In the genomic region with DNA sequence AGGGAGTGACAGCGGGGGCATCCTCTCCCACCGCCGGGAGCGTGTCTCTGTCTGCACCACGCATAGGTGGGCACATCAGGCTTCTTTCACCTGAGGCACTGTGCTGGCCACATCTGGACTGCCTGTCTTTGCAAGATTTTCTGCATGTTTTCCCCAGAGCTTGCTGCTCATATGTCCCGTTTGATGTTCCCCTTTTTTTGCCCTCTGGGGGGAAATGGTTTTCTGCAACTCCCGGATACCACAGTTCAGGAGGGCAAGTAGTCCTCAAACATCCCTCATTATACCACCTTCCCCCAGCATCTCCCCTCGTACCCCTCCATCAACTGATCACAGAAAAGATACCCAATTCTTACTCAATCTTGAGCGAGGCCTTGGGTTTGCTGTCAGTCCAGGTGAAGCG, we compare ENCODE assay signal across 27 cellular contexts.
"Had no signal": no experiment of that assay in that cellular context is flagged by ENCODE, and none has a peak within 500 bp of the region (broad histone marks: within the 10 kb centered on the region; RNA-seq: fewer than 3 reads in every experiment).

No MANE protein-coding gene starts in this region.

- H3K36me3 Mint-ChIP-seq: memory B cell; mesothelial cell of epicardium; natural killer cell treated with Interleukin-12 subunit alpha and Interleukin-12 subunit beta and Interleukin-15 and Interleukin-18, amount 100 ng/mL, for 72 hours had no signal

- H3K27me3 ChIP-seq: dorsolateral prefrontal cortex, gastrocnemius medialis, right lobe of liver, transverse colon, uterus had no signal

- H3K4me3 Mint-ChIP-seq: memory B cell; mesothelial cell of epicardium; naive B cell; natural killer cell treated with Interleukin-12 subunit alpha and Interleukin-12 subunit beta and Interleukin-15 and Interleukin-18, amount 100 ng/mL, for 72 hours; neural crest cell; stimulated activated naive B cell treated with anti-CD40 and anti-IgM and Interleukin-4, amounts not matched to agents 10 μg/mL and 1 μg/mL and 100 μg/mL, for 72 hours; stimulated activated naive CD8-positive, alpha-beta T cell treated with anti-CD3 and anti-CD28 coated beads, Interleukin-15, Interleukin-2, amounts not matched to agents 100 ng/mL and 50 ng/mL, for 24 hours had no signal

- H3K36me3 ChIP-seq: gastrocnemius medialis, right lobe of liver, thoracic aorta, transverse colon, upper lobe of right lung, uterus had no signal

- H3K9ac ChIP-seq: parathyroid adenoma had no signal

- H3K4me1 ChIP-seq: gastrocnemius medialis, lower lobe of right lung, parathyroid adenoma, right lobe of liver, transverse colon, upper lobe of right lung, uterus had no signal

- ATAC-seq: esophagus mucosa; gastrocnemius medialis; left ventricle myocardium superior; lower lobe of right lung; mucosa of descending colon; natural killer cell treated with Interleukin-12 subunit alpha and Interleukin-12 subunit beta and Interleukin-15 and Interleukin-18, amount 100 ng/mL, for 72 hours; right lobe of liver; stimulated activated naive B cell treated with anti-CD40 and anti-IgM and Interleukin-4, amounts not matched to agents 10 μg/mL and 1 μg/mL and 100 μg/mL, for 72 hours; upper lobe of right lung had no signal

- H3K27ac Mint-ChIP-seq: memory B cell; mesothelial cell of epicardium; natural killer cell treated with Interleukin-12 subunit alpha and Interleukin-12 subunit beta and Interleukin-15 and Interleukin-18, amount 100 ng/mL, for 72 hours; progenitor cell of endocrine pancreas; stimulated activated naive B cell treated with anti-CD40 and anti-IgM and Interleukin-4, amounts not matched to agents 10 μg/mL and 1 μg/mL and 100 μg/mL, for 72 hours; stimulated activated naive CD8-positive, alpha-beta T cell treated with anti-CD3 and anti-CD28 coated beads, Interleukin-15, Interleukin-2, amounts not matched to agents 100 ng/mL and 50 ng/mL, for 24 hours had no signal

- H3K4me1 Mint-ChIP-seq: memory B cell had no signal

- H3K27me3 Mint-ChIP-seq: memory B cell; naive B cell; natural killer cell treated with Interleukin-12 subunit alpha and Interleukin-12 subunit beta and Interleukin-15 and Interleukin-18, amount 100 ng/mL, for 72 hours; stimulated activated naive B cell treated with anti-CD40 and anti-IgM and Interleukin-4, amounts not matched to agents 10 μg/mL and 1 μg/mL and 100 μg/mL, for 72 hours had no signal

- DNase-seq: dorsolateral prefrontal cortex; effector CD4-positive, alpha-beta T cell; foreskin fibroblast; gastrocnemius medialis; head of caudate nucleus; left ventricle myocardium superior; lower lobe of right lung; mucosa of descending colon; naive B cell; right lobe of liver; small intestine; stimulated activated CD4-positive, alpha-beta T cell treated with anti-CD3 and anti-CD28 coated beads, Interleukin-15, amount 100 ng/mL, for 24 hours; stimulated activated CD4-positive, alpha-beta T cell treated with anti-CD3 and anti-CD28 coated beads, Interleukin-2, amount 100 ng/mL, for 48 hours; stimulated activated naive B cell treated with anti-CD40 and anti-IgM and Interleukin-4, amounts not matched to agents 10 μg/mL and 1 μg/mL and 100 μg/mL, for 72 hours; transverse colon; upper lobe of right lung; uterus had no signal

- H3K9me3 Mint-ChIP-seq: memory B cell; mesothelial cell of epicardium; naive B cell; natural killer cell treated with Interleukin-12 subunit alpha and Interleukin-12 subunit beta and Interleukin-15 and Interleukin-18, amount 100 ng/mL, for 72 hours; neural crest cell; stimulated activated naive B cell treated with anti-CD40 and anti-IgM and Interleukin-4, amounts not matched to agents 10 μg/mL and 1 μg/mL and 100 μg/mL, for 72 hours; stimulated activated naive CD8-positive, alpha-beta T cell treated with anti-CD3 and anti-CD28 coated beads, Interleukin-15, Interleukin-2, amounts not matched to agents 100 ng/mL and 50 ng/mL, for 24 hours had no signal

- H3K9me3 ChIP-seq: gastrocnemius medialis, lower lobe of right lung, mucosa of descending colon, right lobe of liver, thoracic aorta, transverse colon, upper lobe of right lung, uterus had no signal

- H3K27ac ChIP-seq: dorsolateral prefrontal cortex, epithelial cell of prostate, gastrocnemius medialis, lower lobe of right lung, parathyroid adenoma, right lobe of liver, thoracic aorta, transverse colon, upper lobe of right lung, uterus had no signal

- H3K4me3 ChIP-seq: dorsolateral prefrontal cortex, gastrocnemius medialis, lower lobe of right lung, mucosa of descending colon, right lobe of liver, thoracic aorta, transverse colon, upper lobe of right lung, uterus had no signal
